ENCODE assay signal across 25 cellular contexts in genomic region chr6:15269619-15270018, GRCh38. TPM values are rescaled to one million over a fixed set of nuclear protein-coding genes. Genes with fewer than 3 reads are reported as not detected.
DNase-seq lines count a peak whose midpoint lies in the region; ATAC-seq and TF ChIP-seq lines count a peak whose summit lies in the region.
"Had no signal": no experiment of that assay in that cellular context is flagged by ENCODE, and none has a peak within 500 bp of the region (broad histone marks: within the 10 kb centered on the region; RNA-seq: fewer than 3 reads in every experiment).

No MANE protein-coding gene starts in this region.

- intact Hi-C loops in activated CD4-positive, alpha-beta T cell treated with anti-CD3 and anti-CD28 coated beads for 36 hours (cut with DNase I, micrococcal nuclease), result no loop called here

- no peak for TF ChIP-seq CTCF in osteocyte (IDR thresholded peaks at IDR 0.05)

- no peak overlapping the region for H3K27ac Mint-ChIP-seq in activated CD4-positive, alpha-beta T cell treated with anti-CD3 and anti-CD28 coated beads for 36 hours
- H3K27ac Mint-ChIP-seq in activated T-helper 17 cell treated with anti-CD3 and anti-CD28 coated beads, Interleukin-2, amount 50 U/mL, for 72 hours, result peak overlapping the region; percentile 69
- H3K27ac Mint-ChIP-seq in osteocyte (ENCODE audit: unreplicated experiment), result peak overlapping the region; percentile 90
- H3K27ac Mint-ChIP-seq: activated CD8-positive, alpha-beta T cell treated with anti-CD3 and anti-CD28 coated beads for 36 hours had no signal

- no peaks in the 10 kb centered on the region for H3K9me3 ChIP-seq in BLaER1
- H3K9me3 ChIP-seq: adrenal gland, body of pancreas, left lung, pancreas, upper lobe of left lung had no signal

- peak; percentile 51 for ATAC-seq in activated CD4-positive, alpha-beta T cell treated with anti-CD3 and anti-CD28 coated beads for 36 hours
- ATAC-seq in activated T-helper 17 cell treated with anti-CD3 and anti-CD28 coated beads, Interleukin-2, amount 50 U/mL, for 72 hours (replicated peaks), result peak; percentile 76
- no peak for ATAC-seq in HG02938 (IDR thresholded peaks at IDR 0.05; ENCODE audit: unreplicated experiment)
- ATAC-seq: activated CD8-positive, alpha-beta T cell treated with anti-CD3 and anti-CD28 coated beads for 36 hours; body of pancreas; left lung; pancreas had no signal

- POLR2A ChIA-PET in activated CD4-positive, alpha-beta T cell treated with anti-CD3 and anti-CD28 coated beads for 36 hours (lab: Charles Lee), result no interaction called here

- H3K4me2 ChIP-seq in BLaER1, result peak overlapping the region; percentile 92

- H3K4me3 ChIP-seq in BLaER1, result no peak overlapping the region; the same call in 1 of the 2 replicates
- H3K4me3 ChIP-seq: adrenal gland, body of pancreas, left lung, pancreas, upper lobe of left lung had no signal

- H3K4me1 Mint-ChIP-seq in activated CD4-positive, alpha-beta T cell treated with anti-CD3 and anti-CD28 coated beads for 36 hours, result peaks cover 92% of the 10 kb centered on the region
- H3K4me1 Mint-ChIP-seq in activated T-helper 17 cell treated with anti-CD3 and anti-CD28 coated beads, Interleukin-2, amount 50 U/mL, for 72 hours, result peaks cover 53% of the 10 kb centered on the region
- peaks cover 64% of the 10 kb centered on the region for H3K4me1 Mint-ChIP-seq in osteocyte (ENCODE audit: unreplicated experiment)

- no peaks in the 10 kb centered on the region for H3K27me3 Mint-ChIP-seq in activated CD4-positive, alpha-beta T cell treated with anti-CD3 and anti-CD28 coated beads for 36 hours
- H3K27me3 Mint-ChIP-seq in activated T-helper 17 cell treated with anti-CD3 and anti-CD28 coated beads, Interleukin-2, amount 50 U/mL, for 72 hours, result no peaks in the 10 kb centered on the region
- H3K27me3 Mint-ChIP-seq in osteocyte (ENCODE audit: unreplicated experiment), result no peaks in the 10 kb centered on the region
- H3K27me3 Mint-ChIP-seq: activated CD8-positive, alpha-beta T cell treated with anti-CD3 and anti-CD28 coated beads for 36 hours; CD4-positive, alpha-beta memory T cell had no signal

- no peaks in the 10 kb centered on the region for H3K9me3 Mint-ChIP-seq in activated CD4-positive, alpha-beta T cell treated with anti-CD3 and anti-CD28 coated beads for 36 hours (ENCODE audit: low read depth)
- no peaks in the 10 kb centered on the region for H3K9me3 Mint-ChIP-seq in activated T-helper 17 cell treated with anti-CD3 and anti-CD28 coated beads, Interleukin-2, amount 50 U/mL, for 72 hours
- H3K9me3 Mint-ChIP-seq in osteocyte (ENCODE audit: unreplicated experiment), result no peaks in the 10 kb centered on the region
- H3K9me3 Mint-ChIP-seq: activated CD8-positive, alpha-beta T cell treated with anti-CD3 and anti-CD28 coated beads for 36 hours; CD4-positive, alpha-beta memory T cell; nephron progenitor cell had no signal

- H3K27me3 ChIP-seq in BLaER1, result no peaks in the 10 kb centered on the region
- H3K27me3 ChIP-seq: adrenal gland, body of pancreas, left lung, pancreas, upper lobe of left lung had no signal

- peaks cover 100% of the 10 kb centered on the region for H4K20me1 ChIP-seq in BLaER1

- peak overlapping the region; percentile 71; the same call in 1 of the 2 replicates for H3K9ac ChIP-seq in BLaER1

- no peak overlapping the region for H3K4me3 Mint-ChIP-seq in activated CD4-positive, alpha-beta T cell treated with anti-CD3 and anti-CD28 coated beads for 36 hours
- H3K4me3 Mint-ChIP-seq in activated T-helper 17 cell treated with anti-CD3 and anti-CD28 coated beads, Interleukin-2, amount 50 U/mL, for 72 hours, result peak overlapping the region; percentile 17
- no peak overlapping the region for H3K4me3 Mint-ChIP-seq in osteocyte (ENCODE audit: unreplicated experiment)
- H3K4me3 Mint-ChIP-seq: activated CD8-positive, alpha-beta T cell treated with anti-CD3 and anti-CD28 coated beads for 36 hours had no signal

- H3K36me3 ChIP-seq in BLaER1, result peaks cover 12% of the 10 kb centered on the region; the same call in 1 of the 2 replicates
- H3K36me3 ChIP-seq: adrenal gland, left lung, pancreas, upper lobe of left lung had no signal

- peaks cover 91% of the 10 kb centered on the region for H3K4me1 ChIP-seq in BLaER1

- H3K36me3 Mint-ChIP-seq in activated CD4-positive, alpha-beta T cell treated with anti-CD3 and anti-CD28 coated beads for 36 hours (ENCODE audit: low read depth), result peaks cover 38% of the 10 kb centered on the region
- H3K36me3 Mint-ChIP-seq in activated T-helper 17 cell treated with anti-CD3 and anti-CD28 coated beads, Interleukin-2, amount 50 U/mL, for 72 hours (ENCODE audit: low read depth), result peaks cover 94% of the 10 kb centered on the region
- no peaks in the 10 kb centered on the region for H3K36me3 Mint-ChIP-seq in osteocyte (ENCODE audit: unreplicated experiment)

- CTCF ChIA-PET in activated CD4-positive, alpha-beta T cell treated with anti-CD3 and anti-CD28 coated beads for 36 hours (lab: Charles Lee), result no interaction called here

- DNase-seq in activated CD4-positive, alpha-beta T cell treated with anti-CD3 and anti-CD28 coated beads for 36 hours, result no peak
- DNase-seq in activated CD4-positive, alpha-beta T cell treated with anti-CD3 and anti-CD28 coated beads, Interleukin-2, amount 50 U/mL, for 1 hour, result no peak
- DNase-seq in osteocyte (ENCODE audit: extremely low spot score, unreplicated experiment), result no peak
- no peak for DNase-seq in NCI-H345 (lab: John Stamatoyannopoulos, UW)
- DNase-seq in caudate nucleus (lab: John Stamatoyannopoulos, UW), result no peak
- DNase-seq: 8988T; activated CD4-positive, CD25-positive, alpha-beta regulatory T cell; activated CD8-positive, alpha-beta T cell treated with anti-CD3 and anti-CD28 coated beads for 36 hours; activated naive CD4-positive, alpha-beta T cell treated with Interleukin-2 at 50 U/mL for 16 hours; body of pancreas; CD4-positive, alpha-beta memory T cell; HCEC 1CT; left lung; midbrain; NCI-H1417; NCI-H2081 treated with DMSO at 0.1 percent for 48 hours; NCI-H226; nephron progenitor cell; pancreas; stimulated activated CD4-positive, alpha-beta T cell treated with anti-CD3 and anti-CD28 coated beads, Interleukin-2, amount 100 ng/mL, for 24 hours; upper lobe of left lung had no signal

- H3K27ac ChIP-seq in BLaER1, result peak overlapping the region; percentile 82
- H3K27ac ChIP-seq in caudate nucleus (ENCODE audit: low read depth, low read length), result no peak overlapping the region
- H3K27ac ChIP-seq: left lung, pancreas had no signal

RNA-seq across cellular contexts. Expression of gene JARID2, which starts 23.8 kb away (rescaled TPM):
- 10 to 100 TPM; 43.0 to 48.6 TPM for total RNA-seq in activated CD4-positive, alpha-beta T cell treated with anti-CD3 and anti-CD28 coated beads for 36 hours
- 10 to 100 TPM; 20.7 to 50.3 TPM for total RNA-seq in activated T-helper 17 cell treated with anti-CD3 and anti-CD28 coated beads, Interleukin-2, amount 50 U/mL, for 72 hours
- 12.2 and 12.5 TPM in 2 replicates for total RNA-seq in osteocyte
